13 cellular contexts compared by ENCODE assay signal in genomic region chr5:80318212-80318611, GRCh38. TPM values are rescaled to one million over a fixed set of nuclear protein-coding genes. Genes with fewer than 3 reads are reported as not detected.
A peak's percentile ranks its signal among the peaks of the same experiment; 100 is the strongest.
DNase-seq lines count a peak whose midpoint lies in the region; ATAC-seq and TF ChIP-seq lines count a peak whose summit lies in the region.
"Had no signal": no experiment of that assay in that cellular context is flagged by ENCODE, and none has a peak within 500 bp of the region (broad histone marks: within the 10 kb centered on the region; RNA-seq: fewer than 3 reads in every experiment).

No MANE protein-coding gene starts in this region.

- CTCF ChIA-PET in SK-N-SH (lab: Yijun Ruan, JAX), result interaction anchor here (0.6 to 2.4 kb wide), 4 partner anchors 10 to 613 kb away, joined by 3 to 13 read pairs (median 5); no protein-coding TSS in a partner anchor

- ATAC-seq in GM18519 (IDR thresholded peaks at IDR 0.05; ENCODE audit: low FRiP score, unreplicated experiment), result no peak

- H3K9ac ChIP-seq in SK-N-SH, result no peak overlapping the region

- H3K4me2 ChIP-seq in SK-N-SH, result no peak overlapping the region

- no peaks in the 10 kb centered on the region for H3K79me2 ChIP-seq in SK-N-SH (ENCODE audit: insufficient read depth)

- POLR2A ChIA-PET in SK-N-SH (lab: Yijun Ruan, JAX), result no interaction called here

- H3K9me3 ChIP-seq in SK-N-SH (no peaks in the 10 kb centered on the region), ascending aorta (no peaks in the 10 kb centered on the region)

- intact Hi-C loops in ascending aorta (cut with DNase I), result no loop called here

- H3K27me3 ChIP-seq in SK-N-SH (ENCODE audit: insufficient read depth) (no peaks in the 10 kb centered on the region; the same call in 1 of the 2 replicates), ascending aorta (no peaks in the 10 kb centered on the region)

- peak overlapping the region in 1 of 2 experiments; percentile 61; a peak in 2 of 4 replicates for H3K27ac ChIP-seq in SK-N-SH (ENCODE audit: low read depth in 2 of 2, low read length in 1 of 2)
- H3K27ac ChIP-seq in ascending aorta, result no peak overlapping the region

- H3K4me3 ChIP-seq in HFF-Myc (replicated peaks; ENCODE audit: low read depth, low read length) (no peak overlapping the region), SK-N-SH (ENCODE audit: low read depth in 2 of 2, low read length in 1 of 2) (no peak overlapping the region), fibroblast of the aortic adventitia (ENCODE audit: low read depth, low read length) (no peak overlapping the region), ascending aorta (no peak overlapping the region)

- TF ChIP-seq CTCF in HFF-Myc (IDR thresholded peaks at IDR 0.05; ENCODE audit: low read depth, low read length, missing control alignments), result no peak
- TF ChIP-seq CTCF in SK-N-SH (IDR thresholded peaks at IDR 0.05), result no peak
- TF ChIP-seq CTCF in fibroblast of the aortic adventitia (IDR thresholded peaks at IDR 0.05; ENCODE audit: insufficient read depth, low read length), result no peak
- TF ChIP-seq CTCF in ascending aorta (IDR thresholded peaks at IDR 0.05), result no peak

- no peak for TF ChIP-seq EP300 in SK-N-SH (IDR thresholded peaks at IDR 0.05; ENCODE audit: borderline replicate concordance in 1 of 2, low read depth in 1 of 2, low read length in 1 of 2)

- H4K20me1 ChIP-seq in SK-N-SH (ENCODE audit: insufficient read depth), result no peaks in the 10 kb centered on the region

- DNase-seq in HFF-Myc (ENCODE audit: extremely low read depth, low read depth) (peak; percentile 3), SK-N-SH (peak; percentile 42), fibroblast of the aortic adventitia (ENCODE audit: low read depth) (peak; percentile 33), retina (peak; percentile 4), NCI-H2227 treated with DMSO at 0.1 percent for 48 hours (lab: John Stamatoyannopoulos, UW) (no peak), NCI-H748 (lab: John Stamatoyannopoulos, UW; ENCODE audit: unreplicated experiment) (no peak), ascending aorta (ENCODE audit: low spot score in 2 of 2) (no peak)
- DNase-seq: activated B cell treated with CpG ODN at 0.5 μM for 24 hours, COR-L47, NCI-H526, Right ventricle myocardium superior had no signal

- no peaks in the 10 kb centered on the region for H3F3A ChIP-seq in SK-N-SH (replicated peaks; ENCODE audit: insufficient read depth)

- no peaks in the 10 kb centered on the region for H3K9me2 ChIP-seq in SK-N-SH

- TF ChIP-seq RAD21 in SK-N-SH (IDR thresholded peaks at IDR 0.05; ENCODE audit: low read length), result no peak

- 17% methylated on average over 1 of the region's 1 CpG for WGBS in SK-N-SH (ENCODE audit: low lambda C conversion rate)

- H3K4me1 ChIP-seq in SK-N-SH (ENCODE audit: control insufficient read depth in 1 of 2, insufficient read depth in 2 of 2, low read depth in 1 of 2, low read length in 1 of 2) (peaks cover 0 to 4% of the 10 kb centered on the region in 2 experiments; a peak in 2 of 4 replicates), ascending aorta (no peaks in the 10 kb centered on the region)

- H2AFZ ChIP-seq in SK-N-SH (ENCODE audit: low read depth), result no peak overlapping the region

- H3K36me3 ChIP-seq in SK-N-SH (replicated peaks in 1 of 2; ENCODE audit: control insufficient read depth in 1 of 2, insufficient read depth in 2 of 2, low read length in 1 of 2), result no peaks in the 10 kb centered on the region
- no peaks in the 10 kb centered on the region for H3K36me3 ChIP-seq in ascending aorta

TF ChIP-seq in SK-N-SH, 30 proteins besides CTCF, POLR2A, EP300 and RAD21:
- TF ChIP-seq MEF2A (IDR thresholded peaks at IDR 0.05; ENCODE audit: borderline replicate concordance, low read depth), result no peak
- TF ChIP-seq SMC3 (IDR thresholded peaks at IDR 0.05; ENCODE audit: low read depth, low read length), result no peak
- TF ChIP-seq MAX (IDR thresholded peaks at IDR 0.05; ENCODE audit: low read depth), result no peak
- TF ChIP-seq POLR2AphosphoS5 (IDR thresholded peaks at IDR 0.05; ENCODE audit: low read depth, low read length), result no peak
- TF ChIP-seq FOXJ3 (CRISPR knock-in tag; IDR thresholded peaks at IDR 0.05), result no peak
- no peak for TF ChIP-seq PBX3 (IDR thresholded peaks at IDR 0.05)
- TF ChIP-seq GATA2 (CRISPR knock-in tag; IDR thresholded peaks at IDR 0.05), result no peak
- TF ChIP-seq USF2 (IDR thresholded peaks at IDR 0.05; ENCODE audit: borderline replicate concordance, low read depth, low read length), result no peak
- no peak; the same call in 1 of the 2 replicates for TF ChIP-seq MXI1 (IDR thresholded peaks at IDR 0.05; ENCODE audit: low read depth, low read length)
- TF ChIP-seq RCOR1 (IDR thresholded peaks at IDR 0.05; ENCODE audit: low read length), result no peak
- TF ChIP-seq JUND (IDR thresholded peaks at IDR 0.05), result no peak
- no peak for TF ChIP-seq TAF1 (IDR thresholded peaks at IDR 0.05; ENCODE audit: borderline replicate concordance, low read depth, low read length)
- no peak for TF ChIP-seq NRF1 (IDR thresholded peaks at IDR 0.05; ENCODE audit: low read depth, low read length)

RNA-seq across cellular contexts. Expression of gene SPZ1, which starts 1.6 kb away (rescaled TPM):
- not detected in 2 replicates for polyA plus RNA-seq in SK-N-SH (2012; rRNA removed)
- not detected in 2 replicates for polyA plus RNA-seq in SK-N-SH (2012; cell fraction: cytosol; rRNA removed)
- polyA plus RNA-seq in SK-N-SH (2012; cell fraction: nucleus; rRNA removed), result not detected in 2 replicates
- total RNA-seq in fibroblast of the aortic adventitia (ENCODE audit: low replicate concordance) (not detected in 2 replicates), ascending aorta (not detected)
- total RNA-seq: activated B cell treated with CpG ODN at 0.5 μM for 24 hours, mesenteric fat pad, Right ventricle myocardium superior had no signal

Comparison
In these comparisons a context has a peak if more than half of its experiments do, and no peak if none do; other contexts are left out.
1. DNase-seq: peak in HFF-Myc (single experiment), SK-N-SH (single experiment), fibroblast of the aortic adventitia (single experiment) and retina (single experiment); none in NCI-H2227 treated with DMSO at 0.1 percent for 48 hours (single experiment), NCI-H748 (single experiment) and ascending aorta (0 of 2).